8 cellular contexts compared by ENCODE assay signal in the genomic region with DNA sequence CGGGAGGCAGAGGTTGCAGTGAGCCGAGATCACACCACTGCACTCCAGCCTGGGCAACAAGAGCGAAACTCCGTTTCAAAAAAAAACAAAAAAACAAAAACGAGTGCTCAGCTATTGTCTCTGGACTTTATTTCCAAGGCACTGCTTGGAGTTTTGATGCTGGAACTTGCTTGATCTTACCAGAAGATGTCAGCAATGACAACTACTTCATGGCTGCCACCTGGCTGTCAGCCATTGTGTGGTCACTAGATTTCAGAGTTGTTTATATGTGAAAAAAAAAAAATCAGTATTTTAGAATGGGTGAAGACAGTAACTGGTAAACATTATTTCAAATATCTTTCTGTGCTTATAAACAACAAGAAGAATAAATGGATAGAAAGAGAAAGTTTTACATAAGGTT. TPM values are rescaled to one million over a fixed set of nuclear protein-coding genes. Genes with fewer than 3 reads are reported as not detected.
DNase-seq lines count a peak whose midpoint lies in the region; ATAC-seq and TF ChIP-seq lines count a peak whose summit lies in the region.

No MANE protein-coding gene starts in this region.

- H3K27me3 ChIP-seq in breast epithelium, result no peaks in the 10 kb centered on the region

- H3K36me3 Mint-ChIP-seq in MCF 10A (ENCODE audit: insufficient read depth, unreplicated experiment), result no peaks in the 10 kb centered on the region

- no peaks in the 10 kb centered on the region for H3K4me1 ChIP-seq in breast epithelium

- H3K27ac Mint-ChIP-seq in MCF 10A (ENCODE audit: low read depth, unreplicated experiment), result no peak overlapping the region

- POLR2A ChIA-PET in MCF 10A (lab: Yijun Ruan, JAX), result interaction anchor here (0.7 to 1.5 kb wide), 3 partner anchors 115 to 229 kb away, joined by 3 read pairs; a partner anchor contains a TSS

- H3K36me3 ChIP-seq in breast epithelium, result no peaks in the 10 kb centered on the region

- BruUV-seq in MCF 10A (replicated peaks; lab: Mats Ljungman, UMichigan), result no TSS peak

- ATAC-seq in HG03520 (IDR thresholded peaks at IDR 0.05; ENCODE audit: unreplicated experiment), result no peak

- TF ChIP-seq CTCF in MCF 10A (IDR thresholded peaks at IDR 0.05; ENCODE audit: unreplicated experiment) (peak; percentile 35), breast epithelium (IDR thresholded peaks at IDR 0.05) (no peak)

- no peak overlapping the region for H3K4me3 ChIP-seq in breast epithelium

- no peak for TF ChIP-seq POLR2A in breast epithelium (IDR thresholded peaks at IDR 0.05)

- H3K4me1 Mint-ChIP-seq in MCF 10A (ENCODE audit: insufficient read depth, unreplicated experiment), result no peaks in the 10 kb centered on the region

- intact Hi-C loops in MCF 10A (cut with micrococcal nuclease), result loop anchor here (1.0 kb wide), 2 partner anchors 50 to 325 kb away; no protein-coding TSS in a partner anchor
- intact Hi-C loops in breast epithelium (cut with DNase I; ENCODE audit: low total_unique reads), result no loop called here
- intact Hi-C loops in posterior vena cava (cut with DNase I), result no loop called here

- peaks cover 63% of the 10 kb centered on the region for H3K27me3 Mint-ChIP-seq in MCF 10A (ENCODE audit: insufficient read depth, unreplicated experiment)

- H3K4me3 Mint-ChIP-seq in MCF 10A (ENCODE audit: unreplicated experiment), result no peak overlapping the region

- DNase-seq in MCF 10A (ENCODE audit: unreplicated experiment) (peak; percentile 57), breast epithelium (ENCODE audit: low spot score in 2 of 2) (no peak), NCI-H1105 (lab: John Stamatoyannopoulos, UW) (peak; percentile 18), inferior parietal cortex (ENCODE audit: extremely low spot score) (peak; percentile 44), SHP77 (lab: John Stamatoyannopoulos, UW) (no peak), posterior vena cava (ENCODE audit: low spot score) (no peak)
- peak; percentile 34 for DNase-seq in activated CD4-positive, alpha-beta T cell treated with anti-CD3 and anti-CD28 coated beads, Interleukin-2, amount 50 U/mL, for 1 hour

- H3K9me3 Mint-ChIP-seq in MCF 10A (ENCODE audit: unreplicated experiment), result no peaks in the 10 kb centered on the region

- H3K9me3 ChIP-seq in breast epithelium, result no peaks in the 10 kb centered on the region

- no peak overlapping the region for H3K27ac ChIP-seq in breast epithelium

- CTCF ChIA-PET in MCF 10A (lab: Yijun Ruan, JAX), result interaction anchor here (0.6 to 1.2 kb wide), 11 partner anchors 9 to 494 kb away, joined by 3 to 5 read pairs (median 3); no protein-coding TSS in a partner anchor

RNA-seq across cellular contexts. Expression of a gene that starts 26.3 kb away (rescaled TPM):
- total RNA-seq in MCF 10A (2022) (not detected in 2 replicates), breast epithelium (not detected), posterior vena cava (not detected)

RNA-seq across cellular contexts. Expression of a gene that starts 38.7 kb away (rescaled TPM):
- total RNA-seq in MCF 10A (2022), result 15.5 and 22.3 TPM in 2 replicates
- 10 to 100 TPM; 18.4 to 20.3 (median 19.7) TPM for total RNA-seq in breast epithelium
- 10 to 100 TPM; 30.6 to 35.4 TPM for total RNA-seq in posterior vena cava

RNA-seq across cellular contexts. Expression of a gene that starts 44.9 kb away (rescaled TPM):
- total RNA-seq in MCF 10A (2022) (not detected in 2 replicates), breast epithelium (not detected), posterior vena cava (not detected)

Comparison
In these comparisons a context has a peak if more than half of its experiments do, and no peak if none do; other contexts are left out.
1. DNase-seq: peak in MCF 10A (single experiment), NCI-H1105 (single experiment), activated CD4-positive, alpha-beta T cell treated with anti-CD3 and anti-CD28 coated beads, Interleukin-2, amount 50 U/mL, for 1 hour (single experiment) and inferior parietal cortex (single experiment); none in breast epithelium (0 of 2), SHP77 (0 of 2) and posterior vena cava (single experiment).